ENCODE assay signal across 8 cellular contexts in genomic region chr11:64007629-64008282, GRCh38. TPM values are rescaled to one million over a fixed set of nuclear protein-coding genes. Genes with fewer than 3 reads are reported as not detected.
DNase-seq lines count a peak whose midpoint lies in the region; ATAC-seq and TF ChIP-seq lines count a peak whose summit lies in the region.

No MANE protein-coding gene starts in this region.

- H3K27ac ChIP-seq in thyroid gland: peak overlapping the region in 2 of 3 donors; percentile 7 to 56

- no peaks in the 10 kb centered on the region for H3K36me3 ChIP-seq in thyroid gland

- no peaks in the 10 kb centered on the region for H3K9me3 ChIP-seq in thyroid gland

- 14 to 15% methylated on average over 25 to 35 of the region's 40 CpGs for WGBS in thyroid gland, 2 donors

- H3K4me3 ChIP-seq in thyroid gland (replicated peaks in 1 of 3): peak overlapping the region in 1 of 3 donors; percentile 9

- H3K27me3 ChIP-seq in thyroid gland: no peaks in the 10 kb centered on the region

- intact Hi-C loops in thyroid gland (cut with DNase I): loop anchor here (10.0 kb wide), 1 partner anchor 77 kb away; no protein-coding TSS in a partner anchor

- no peak for ATAC-seq in HG03175 (IDR thresholded peaks at IDR 0.05; ENCODE audit: unreplicated experiment)

- peaks cover 13 to 14% of the 10 kb centered on the region in 2 donors for H3K4me1 ChIP-seq in thyroid gland

- peak in 5 of 6 experiments; percentile 20 to 58 (median 41) for TF ChIP-seq CTCF in thyroid gland (IDR thresholded peaks at IDR 0.05)

- DNase-seq in COLO829 (ENCODE audit: low spot score): peak; percentile 81
- DNase-seq in OCI-M2 (lab: John Stamatoyannopoulos, UW; ENCODE audit: unreplicated experiment): peak; percentile 71
- DNase-seq in epidermal melanocyte (ENCODE audit: insufficient read length, low spot score): peak; percentile 86
- DNase-seq in mesenteric fat pad (ENCODE audit: low spot score): peak; percentile 93
- peak; percentile 86 to 89 for DNase-seq in thyroid gland
- DNase-seq in SIG-M5 treated with dmso at 0.1 percent for 504 hours (lab: John Stamatoyannopoulos, UW; ENCODE audit: unreplicated experiment): no peak
- no peak for DNase-seq in activated T-cell treated with anti-CD3 and anti-CD28 coated beads for 4 hours

- no peak for TF ChIP-seq POLR2A in thyroid gland (IDR thresholded peaks at IDR 0.05)

RNA-seq across cellular contexts. Expression of gene OTUB1, which starts 21.5 kb away (rescaled TPM):
- total RNA-seq in mesenteric fat pad (44.3 TPM), thyroid gland (100 to 1,000 TPM in 1 of 4 donors, 10 to 100 TPM in 3; 62.3 to 130 (median 76.1) TPM)

RNA-seq across cellular contexts. Expression of gene FLRT1, which starts 28.0 kb away (rescaled TPM):
- not detected for total RNA-seq in mesenteric fat pad
- 1 to 10 TPM in 3 of 4 donors, under 1 TPM in 1; 0.54 to 4.0 (median 3.8) TPM for total RNA-seq in thyroid gland

RNA-seq across cellular contexts. Expression of gene COX8A, which starts 33.3 kb away (rescaled TPM):
- total RNA-seq in mesenteric fat pad (249 TPM), thyroid gland (100 to 1,000 TPM; 210 to 787 (median 471) TPM)

Comparison
In these comparisons a context has a peak if more than half of its experiments do, and no peak if none do; other contexts are left out.
1. DNase-seq: peak in COLO829 (single experiment), OCI-M2 (single experiment), epidermal melanocyte (single experiment), mesenteric fat pad (single experiment) and thyroid gland (2 of 2); none in SIG-M5 treated with dmso at 0.1 percent for 504 hours (single experiment) and activated T-cell treated with anti-CD3 and anti-CD28 coated beads for 4 hours (single experiment).